Comparison of ENCODE assay signal across 10 cellular contexts in the genomic region with DNA sequence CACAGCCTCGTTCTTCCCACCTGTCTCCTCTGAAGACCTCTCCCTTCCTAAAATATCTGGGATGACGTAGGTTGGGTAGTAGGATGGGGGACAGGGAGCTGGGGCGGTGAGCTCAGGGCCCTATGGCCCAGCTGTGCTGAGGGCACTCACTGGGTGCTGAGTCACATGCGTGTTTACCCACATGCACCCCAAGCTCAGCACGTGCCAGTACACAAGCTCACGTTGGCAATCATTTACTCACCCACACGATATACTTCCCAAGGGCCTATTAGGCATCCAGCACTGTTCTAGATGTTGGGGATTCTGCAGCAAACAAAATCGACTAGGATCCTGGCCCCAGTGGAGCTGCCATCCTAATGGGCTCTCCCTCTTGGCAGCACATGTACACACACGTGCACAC. TPM values are rescaled to one million over a fixed set of nuclear protein-coding genes. Genes with fewer than 3 reads are reported as not detected.
DNase-seq lines count a peak whose midpoint lies in the region; ATAC-seq lines count a peak whose summit lies in the region.
"Had no signal": no experiment of that assay in that cellular context is flagged by ENCODE, and none has a peak within 500 bp of the region (broad histone marks: within the 10 kb centered on the region; RNA-seq: fewer than 3 reads in every experiment).

No MANE protein-coding gene starts in this region.

- H3K9me3 Mint-ChIP-seq in activated naive CD4-positive, alpha-beta T cell treated with anti-CD3 and anti-CD28 coated beads, Interleukin-2, amount 10 ng/mL, durations not matched to agents 7 days and 5 days: no peaks in the 10 kb centered on the region
- no peaks in the 10 kb centered on the region for H3K9me3 Mint-ChIP-seq in activated CD4-positive, alpha-beta memory T cell treated with anti-CD3 and anti-CD28 coated beads for 36 hours
- no peaks in the 10 kb centered on the region for H3K9me3 Mint-ChIP-seq in stimulated activated effector memory CD8-positive, alpha-beta T cell treated with anti-CD3 and anti-CD28 coated beads, Interleukin-12 subunit alpha, Interleukin-12 subunit beta, amount 100 ng/mL, for 72 hours

- peaks cover 24% of the 10 kb centered on the region for H3K36me3 Mint-ChIP-seq in activated naive CD4-positive, alpha-beta T cell treated with anti-CD3 and anti-CD28 coated beads, Interleukin-2, amount 10 ng/mL, durations not matched to agents 7 days and 5 days
- peaks cover 1% of the 10 kb centered on the region for H3K36me3 Mint-ChIP-seq in activated CD4-positive, alpha-beta memory T cell treated with anti-CD3 and anti-CD28 coated beads for 36 hours
- H3K36me3 Mint-ChIP-seq in stimulated activated effector memory CD8-positive, alpha-beta T cell treated with anti-CD3 and anti-CD28 coated beads, Interleukin-12 subunit alpha, Interleukin-12 subunit beta, amount 100 ng/mL, for 72 hours: peaks cover 50% of the 10 kb centered on the region

- peaks cover 52% of the 10 kb centered on the region for H3K4me1 Mint-ChIP-seq in activated naive CD4-positive, alpha-beta T cell treated with anti-CD3 and anti-CD28 coated beads, Interleukin-2, amount 10 ng/mL, durations not matched to agents 7 days and 5 days
- peaks cover 43% of the 10 kb centered on the region for H3K4me1 Mint-ChIP-seq in activated CD4-positive, alpha-beta memory T cell treated with anti-CD3 and anti-CD28 coated beads for 36 hours (ENCODE audit: low read depth)
- peaks cover 78% of the 10 kb centered on the region for H3K4me1 Mint-ChIP-seq in stimulated activated effector memory CD8-positive, alpha-beta T cell treated with anti-CD3 and anti-CD28 coated beads, Interleukin-12 subunit alpha, Interleukin-12 subunit beta, amount 100 ng/mL, for 72 hours

- POLR2A ChIA-PET in activated CD4-positive, alpha-beta memory T cell treated with anti-CD3 and anti-CD28 coated beads for 36 hours (lab: Charles Lee): interaction anchor here (1.8 to 2.5 kb wide), 2 partner anchors 13 to 90 kb away, joined by 7 to 12 read pairs; no protein-coding TSS in a partner anchor

- CTCF ChIA-PET in activated naive CD4-positive, alpha-beta T cell treated with anti-CD3 and anti-CD28 coated beads, Interleukin-2, amount 10 ng/mL, durations not matched to agents 7 days and 5 days (lab: Charles Lee): interaction anchor here (0.7 to 7.1 kb wide), 9 partner anchors 11 to 569 kb away, joined by 3 to 102 read pairs (median 11); a partner anchor contains a TSS
- CTCF ChIA-PET in activated CD4-positive, alpha-beta memory T cell treated with anti-CD3 and anti-CD28 coated beads for 36 hours (lab: Charles Lee): interaction anchor here (0.6 to 7.9 kb wide), 10 partner anchors 11 to 455 kb away, joined by 3 to 129 read pairs (median 17); a partner anchor contains a TSS

- intact Hi-C loops in activated CD4-positive, alpha-beta memory T cell treated with anti-CD3 and anti-CD28 coated beads for 36 hours (cut with micrococcal nuclease): loop anchor here (10.0 kb wide), 2 partner anchors 421 to 521 kb away; a partner anchor contains a TSS
- intact Hi-C loops in head of caudate nucleus (cut with DNase I): no loop called here

- H3K4me3 Mint-ChIP-seq in activated naive CD4-positive, alpha-beta T cell treated with anti-CD3 and anti-CD28 coated beads, Interleukin-2, amount 10 ng/mL, durations not matched to agents 7 days and 5 days: no peak overlapping the region
- no peak overlapping the region for H3K4me3 Mint-ChIP-seq in activated CD4-positive, alpha-beta memory T cell treated with anti-CD3 and anti-CD28 coated beads for 36 hours
- no peak overlapping the region for H3K4me3 Mint-ChIP-seq in stimulated activated effector memory CD8-positive, alpha-beta T cell treated with anti-CD3 and anti-CD28 coated beads, Interleukin-12 subunit alpha, Interleukin-12 subunit beta, amount 100 ng/mL, for 72 hours

- peaks cover 4% of the 10 kb centered on the region for H3K27me3 Mint-ChIP-seq in activated naive CD4-positive, alpha-beta T cell treated with anti-CD3 and anti-CD28 coated beads, Interleukin-2, amount 10 ng/mL, durations not matched to agents 7 days and 5 days
- H3K27me3 Mint-ChIP-seq in activated CD4-positive, alpha-beta memory T cell treated with anti-CD3 and anti-CD28 coated beads for 36 hours: no peaks in the 10 kb centered on the region

- no peak for DNase-seq in activated naive CD4-positive, alpha-beta T cell treated with anti-CD3 and anti-CD28 coated beads, Interleukin-2, amount 10 ng/mL, durations not matched to agents 7 days and 5 days
- DNase-seq in activated naive CD4-positive, alpha-beta T cell (lab: John Stamatoyannopoulos, UW): no peak
- no peak for DNase-seq in activated CD4-positive, alpha-beta memory T cell treated with anti-CD3 and anti-CD28 coated beads for 36 hours
- DNase-seq in glomerular visceral epithelial cell (ENCODE audit: extremely low spot score) (peak; percentile 73), head of caudate nucleus (no peak), NCI-H2107 (lab: John Stamatoyannopoulos, UW) (no peak), activated gamma-delta T cell treated with Interleukin-2 at 50 U/mL for 16 hours (no peak)
- no peak for DNase-seq in stimulated activated effector memory CD8-positive, alpha-beta T cell treated with anti-CD3 and anti-CD28 coated beads, Interleukin-12 subunit alpha, Interleukin-12 subunit beta, amount 100 ng/mL, for 72 hours (ENCODE audit: low spot score in 2 of 2)
- DNase-seq: transverse colon had no signal

- peak overlapping the region; percentile 84 for H3K27ac Mint-ChIP-seq in activated naive CD4-positive, alpha-beta T cell treated with anti-CD3 and anti-CD28 coated beads, Interleukin-2, amount 10 ng/mL, durations not matched to agents 7 days and 5 days
- peak overlapping the region; percentile 70 for H3K27ac Mint-ChIP-seq in activated CD4-positive, alpha-beta memory T cell treated with anti-CD3 and anti-CD28 coated beads for 36 hours
- H3K27ac Mint-ChIP-seq in stimulated activated effector memory CD8-positive, alpha-beta T cell treated with anti-CD3 and anti-CD28 coated beads, Interleukin-12 subunit alpha, Interleukin-12 subunit beta, amount 100 ng/mL, for 72 hours: peak overlapping the region; percentile 95

- no peak for ATAC-seq in stimulated activated effector memory CD8-positive, alpha-beta T cell treated with anti-CD3 and anti-CD28 coated beads, Interleukin-12 subunit alpha, Interleukin-12 subunit beta, amount 100 ng/mL, for 72 hours
- ATAC-seq: right cardiac atrium had no signal

RNA-seq across cellular contexts. Expression of a gene that starts 28.7 kb away (rescaled TPM):
- 10 to 100 TPM; 77.4 to 79.6 TPM for total RNA-seq in activated CD4-positive, alpha-beta memory T cell treated with anti-CD3 and anti-CD28 coated beads for 36 hours

RNA-seq across cellular contexts. Expression of a gene that starts 49.3 kb away (rescaled TPM):
- under 1 TPM; 0.29 to 0.97 TPM for total RNA-seq in activated CD4-positive, alpha-beta memory T cell treated with anti-CD3 and anti-CD28 coated beads for 36 hours
